ENCODE assay signal across 1 cellular context in genomic region chr3:100740207-100740606, GRCh38.
A peak's percentile ranks its signal among the peaks of the same experiment; 100 is the strongest.
TF ChIP-seq lines count a peak whose summit lies in the region.

No MANE protein-coding gene starts in this region.

TF ChIP-seq in K562, 482 proteins besides CTCF, POLR2A, EP300 and RAD21:
- TF ChIP-seq HMBOX1 (IDR thresholded peaks at IDR 0.05) (peak; percentile 78), MXI1 (IDR thresholded peaks at IDR 0.05; ENCODE audit: low read depth, low read length) (no peak), ZNF79 (CRISPR knock-in tag; IDR thresholded peaks at IDR 0.05; ENCODE audit: low read depth) (no peak), ATF3 (IDR thresholded peaks at IDR 0.05) (peak; percentile 66), ATF3 (CRISPR knock-in tag; conservative IDR thresholded peaks at IDR 0.05) (no peak), PKNOX1 (IDR thresholded peaks at IDR 0.05) (peak; percentile 43; the same call in 1 of the 2 replicates), FOSL1 (tag; conservative IDR thresholded peaks at IDR 0.05) (peak; percentile 51; the same call in 1 of the 2 replicates), MEIS2 (IDR thresholded peaks at IDR 0.05; ENCODE audit: partially characterized antibody) (peak; percentile 11), ATF2 (CRISPR knock-in tag; IDR thresholded peaks at IDR 0.05) (no peak), RFX7 (CRISPR knock-in tag; IDR thresholded peaks at IDR 0.05) (no peak), ZNF140 (CRISPR knock-in tag; IDR thresholded peaks at IDR 0.05) (no peak), YY1 (IDR thresholded peaks at IDR 0.05; ENCODE audit: borderline replicate concordance in 1 of 3, control insufficient read depth in 1 of 3, extremely low read depth in 1 of 3, insufficient read depth in 3 of 3, insufficient read length in 1 of 3, insufficient replicate concordance in 2 of 3, low read depth in 1 of 3, low read length in 2 of 3) (peak in 1 of 3 experiments; percentile 41), MAFF (IDR thresholded peaks at IDR 0.05; ENCODE audit: low read length) (no peak), GTF3C2 (IDR thresholded peaks at IDR 0.05; ENCODE audit: borderline replicate concordance, extremely low read depth, insufficient read length) (no peak), MYBL2 (IDR thresholded peaks at IDR 0.05; ENCODE audit: low read depth) (no peak), MYBL2 (CRISPR knock-in tag; IDR thresholded peaks at IDR 0.05; ENCODE audit: borderline replicate concordance) (no peak), CREBBP (IDR thresholded peaks at IDR 0.05; ENCODE audit: low read depth, low read length) (no peak), XRCC3 (IDR thresholded peaks at IDR 0.05) (no peak), GMEB1 (CRISPR knock-in tag; IDR thresholded peaks at IDR 0.05) (no peak), JUND (IDR thresholded peaks at IDR 0.05; ENCODE audit: borderline replicate concordance, low read depth, low read length) (no peak), JUND (tag; IDR thresholded peaks at IDR 0.05; ENCODE audit: borderline replicate concordance, low read depth, low read length) (0 out of 3 replicates have a peak, but pooled peaks have one; percentile 31), NR2C2 (CRISPR knock-in tag; IDR thresholded peaks at IDR 0.05) (no peak), NR2C2 (tag; IDR thresholded peaks at IDR 0.05) (no peak)
TF ChIP-seq in K562: peak in this region for 7.
